In the genomic region with DNA sequence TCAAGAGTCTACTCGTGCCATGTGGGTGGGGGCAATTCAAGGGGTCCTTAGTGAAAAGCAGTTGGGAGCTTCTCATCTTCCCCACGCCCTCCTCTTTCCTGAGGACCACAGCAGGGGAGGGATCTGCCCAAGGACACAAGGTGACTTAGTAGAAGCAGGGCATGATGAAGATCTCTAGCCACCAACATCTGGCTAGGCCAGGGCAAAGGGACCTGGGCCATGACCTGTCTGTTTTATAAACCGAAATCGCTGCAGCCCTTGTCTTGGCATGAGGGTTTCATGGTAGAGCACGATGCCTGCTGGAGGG, we compare ENCODE assay signal across 13 cellular contexts. TPM values are rescaled to one million over a fixed set of nuclear protein-coding genes. Genes with fewer than 3 reads are reported as not detected.
DNase-seq lines count a peak whose midpoint lies in the region; ATAC-seq and TF ChIP-seq lines count a peak whose summit lies in the region.
"Had no signal": no experiment of that assay in that cellular context is flagged by ENCODE, and none has a peak within 500 bp of the region (broad histone marks: within the 10 kb centered on the region; RNA-seq: fewer than 3 reads in every experiment).

No MANE protein-coding gene starts in this region.

- no peak for TF ChIP-seq EP300 in transverse colon (IDR thresholded peaks at IDR 0.05; ENCODE audit: low read depth)

- peak overlapping the region; percentile 62 for H3K27ac ChIP-seq in angular gyrus (ENCODE audit: low read depth, low read length)
- H3K27ac ChIP-seq in lung (ENCODE audit: low read depth in 1 of 2, low read length in 1 of 2), result peak overlapping the region; percentile 73 to 89
- peak overlapping the region; percentile 39 to 69 (median 64) for H3K27ac ChIP-seq in transverse colon
- H3K27ac ChIP-seq: parathyroid adenoma had no signal

- H3K27ac Mint-ChIP-seq in activated T-cell treated with anti-CD3 and anti-CD28 coated beads, Interleukin-2, amount 50 U/mL, for 72 hours, result no peak overlapping the region

- H3K4me3 ChIP-seq in lung (no peak overlapping the region), transverse colon (no peak overlapping the region)
- H3K4me3 ChIP-seq: HAP-1 had no signal

- no peak for TF ChIP-seq CTCF in lung (IDR thresholded peaks at IDR 0.05; ENCODE audit: control extremely low read depth, extremely low read depth)
- no peak for TF ChIP-seq CTCF in transverse colon (IDR thresholded peaks at IDR 0.05)

- H3K4me1 Mint-ChIP-seq in activated T-cell treated with anti-CD3 and anti-CD28 coated beads, Interleukin-2, amount 50 U/mL, for 4 hours (ENCODE audit: low read depth), result peaks cover 36% of the 10 kb centered on the region
- peaks cover 52% of the 10 kb centered on the region for H3K4me1 Mint-ChIP-seq in activated T-cell treated with anti-CD3 and anti-CD28 coated beads, Interleukin-2, amount 50 U/mL, for 72 hours (ENCODE audit: low read depth)

- H3K9me3 ChIP-seq in lung (ENCODE audit: control insufficient read depth in 2 of 2, insufficient read depth in 1 of 2, low read length in 1 of 2) (peaks cover 0 to 3% of the 10 kb centered on the region in 2 donors), transverse colon (no peaks in the 10 kb centered on the region)
- H3K9me3 ChIP-seq: HAP-1 had no signal

- H3K36me3 ChIP-seq in lung (ENCODE audit: control insufficient read depth in 2 of 2, insufficient read depth in 2 of 2, low read length in 2 of 2) (no peaks in the 10 kb centered on the region), transverse colon (no peaks in the 10 kb centered on the region)

- H3K4me1 ChIP-seq in lung (ENCODE audit: control insufficient read depth in 2 of 2, insufficient read depth in 2 of 2, low read length in 2 of 2) (peaks cover 0 to 4% of the 10 kb centered on the region in 2 donors), transverse colon (peaks cover 0 to 14% (median 4%) of the 10 kb centered on the region in 4 donors)
- H3K4me1 ChIP-seq: parathyroid adenoma had no signal

- no peaks in the 10 kb centered on the region for H3K27me3 Mint-ChIP-seq in activated T-cell treated with anti-CD3 and anti-CD28 coated beads, Interleukin-2, amount 50 U/mL, for 4 hours (ENCODE audit: low read depth)
- H3K27me3 Mint-ChIP-seq in activated T-cell treated with anti-CD3 and anti-CD28 coated beads, Interleukin-2, amount 50 U/mL, for 72 hours (ENCODE audit: low read depth), result no peaks in the 10 kb centered on the region

- H3K9me3 Mint-ChIP-seq in activated T-cell treated with anti-CD3 and anti-CD28 coated beads, Interleukin-2, amount 50 U/mL, for 4 hours, result no peaks in the 10 kb centered on the region
- no peaks in the 10 kb centered on the region for H3K9me3 Mint-ChIP-seq in activated T-cell treated with anti-CD3 and anti-CD28 coated beads, Interleukin-2, amount 50 U/mL, for 72 hours

- in situ Hi-C loops in transverse colon (cut with MboI; ENCODE audit: low pct_ligation_motif_present in 1 of 4, low pct_unique_long_range_greater_than_20kb in 1 of 4, low sequenced_read_pairs in 3 of 4), result loop anchor here in 3 of 4 donors (25.0 kb wide), 3 partner anchors 129 to 1579 kb away; a partner anchor contains a TSS

- ATAC-seq in activated T-cell treated with anti-CD3 and anti-CD28 coated beads, Interleukin-2, amount 50 U/mL, for 4 hours, result no peak
- no peak for ATAC-seq in activated T-cell treated with anti-CD3 and anti-CD28 coated beads, Interleukin-2, amount 50 U/mL, for 72 hours (replicated peaks in 1 of 2)
- ATAC-seq in lung (ENCODE audit: insufficient read depth, low FRiP score), result no peak

- peaks cover 13% of the 10 kb centered on the region for H3K36me3 Mint-ChIP-seq in activated T-cell treated with anti-CD3 and anti-CD28 coated beads, Interleukin-2, amount 50 U/mL, for 4 hours (ENCODE audit: insufficient read depth)
- peaks cover 0 to 3% of the 10 kb centered on the region in 2 donors for H3K36me3 Mint-ChIP-seq in activated T-cell treated with anti-CD3 and anti-CD28 coated beads, Interleukin-2, amount 50 U/mL, for 72 hours (ENCODE audit: insufficient read depth in 2 of 2)

- H3K4me3 Mint-ChIP-seq in activated T-cell treated with anti-CD3 and anti-CD28 coated beads, Interleukin-2, amount 50 U/mL, for 4 hours, result peak overlapping the region; percentile 84
- peak overlapping the region in 1 of 2 donors; percentile 79 for H3K4me3 Mint-ChIP-seq in activated T-cell treated with anti-CD3 and anti-CD28 coated beads, Interleukin-2, amount 50 U/mL, for 72 hours

- TF ChIP-seq POLR2A in transverse colon (IDR thresholded peaks at IDR 0.05), result no peak

- intact Hi-C loops in transverse colon (cut with DNase I; ENCODE audit: low total_unique reads), result no loop called here

- WGBS in lung, 2 donors, result 43 to 59% methylated on average over 1 to 5 of the region's 5 CpGs
- 76% methylated on average over 5 of the region's 5 CpGs; no CpG with 5 or more reads in 1 of the 2 donors for WGBS in transverse colon (ENCODE audit: low coverage in 1 of 2), 2 donors

- DNase-seq in activated T-cell treated with anti-CD3 and anti-CD28 coated beads, Interleukin-2, amount 50 U/mL, for 4 hours, result no peak
- DNase-seq in activated T-cell treated with anti-CD3 and anti-CD28 coated beads, Interleukin-2, amount 50 U/mL, for 72 hours, result no peak
- DNase-seq in lung (ENCODE audit: low spot score) (no peak), transverse colon (no peak), glomerular visceral epithelial cell (ENCODE audit: extremely low spot score) (no peak), hypothalamus (lab: John Stamatoyannopoulos, UW) (no peak), HuH-7.5 (ENCODE audit: low spot score) (no peak)
- DNase-seq: activated naive CD4-positive, alpha-beta T cell; effector memory CD4-positive, alpha-beta T cell; NCI-H1105 had no signal

- no peaks in the 10 kb centered on the region for H3K27me3 ChIP-seq in lung (ENCODE audit: control insufficient read depth, insufficient read depth)
- no peaks in the 10 kb centered on the region for H3K27me3 ChIP-seq in transverse colon

RNA-seq across cellular contexts. Expression of a gene that starts 5.1 kb away (rescaled TPM):
- 100 to 1,000 TPM; 101 to 105 (median 102) TPM for total RNA-seq in activated T-cell treated with anti-CD3 and anti-CD28 coated beads, Interleukin-2, amount 50 U/mL, for 4 hours
- 10 to 100 TPM; 46.9 to 47.3 TPM for total RNA-seq in activated T-cell treated with anti-CD3 and anti-CD28 coated beads, Interleukin-2, amount 50 U/mL, for 72 hours
- total RNA-seq in lung (100 to 1,000 TPM in 1 of 2 donors, 10 to 100 TPM in 1; 24.3 to 106 TPM), transverse colon (10 to 100 TPM in 3 of 4 donors, 1 to 10 TPM in 1; 7.4 to 24.4 (median 19.3) TPM)
- polyA plus RNA-seq in lung, result 10 to 100 TPM; 55.4 to 75.6 TPM

RNA-seq across cellular contexts. Expression of a gene that starts 5.9 kb away (rescaled TPM):
- 10 to 100 TPM; 44.3 to 51.6 (median 45.3) TPM for total RNA-seq in activated T-cell treated with anti-CD3 and anti-CD28 coated beads, Interleukin-2, amount 50 U/mL, for 4 hours
- total RNA-seq in activated T-cell treated with anti-CD3 and anti-CD28 coated beads, Interleukin-2, amount 50 U/mL, for 72 hours, result 10 to 100 TPM; 38.4 to 39.4 TPM
- total RNA-seq in lung (10 to 100 TPM; 12.0 to 58.3 TPM), transverse colon (10 to 100 TPM; 12.2 to 61.1 (median 25.1) TPM)
- polyA plus RNA-seq in lung, result 10 to 100 TPM; 23.1 to 49.6 TPM

RNA-seq across cellular contexts. Expression of a gene that starts 25.5 kb away (rescaled TPM):
- total RNA-seq in activated T-cell treated with anti-CD3 and anti-CD28 coated beads, Interleukin-2, amount 50 U/mL, for 4 hours, result 10 to 100 TPM; 30.4 to 40.7 (median 30.8) TPM
- 10 to 100 TPM; 31.2 to 32.9 TPM for total RNA-seq in activated T-cell treated with anti-CD3 and anti-CD28 coated beads, Interleukin-2, amount 50 U/mL, for 72 hours
- total RNA-seq in lung (10 to 100 TPM; 21.5 to 48.6 TPM), transverse colon (100 to 1,000 TPM in 1 of 4 donors, 10 to 100 TPM in 3; 62.7 to 112 (median 72.5) TPM)
- 10 to 100 TPM; 43.9 to 61.2 TPM for polyA plus RNA-seq in lung

RNA-seq across cellular contexts. Expression of a gene that starts 43.4 kb away (rescaled TPM):
- total RNA-seq in activated T-cell treated with anti-CD3 and anti-CD28 coated beads, Interleukin-2, amount 50 U/mL, for 4 hours, result not detected
- total RNA-seq in activated T-cell treated with anti-CD3 and anti-CD28 coated beads, Interleukin-2, amount 50 U/mL, for 72 hours, result not detected
- total RNA-seq in lung (not detected), transverse colon (not detected)
- not detected for polyA plus RNA-seq in lung

RNA-seq across cellular contexts. Expression of a gene that starts 51.1 kb away (rescaled TPM):
- 10 to 100 TPM; 31.3 to 32.0 (median 31.9) TPM for total RNA-seq in activated T-cell treated with anti-CD3 and anti-CD28 coated beads, Interleukin-2, amount 50 U/mL, for 4 hours
- 10 to 100 TPM; 19.9 to 25.1 TPM for total RNA-seq in activated T-cell treated with anti-CD3 and anti-CD28 coated beads, Interleukin-2, amount 50 U/mL, for 72 hours
- total RNA-seq in lung, result 10 to 100 TPM; 11.1 to 30.9 TPM
- 10 to 100 TPM; 27.3 to 33.0 TPM for polyA plus RNA-seq in lung
- total RNA-seq in transverse colon, result 100 to 1,000 TPM in 1 of 4 donors, 10 to 100 TPM in 3; 26.7 to 117 (median 34.4) TPM
